Comparison of ENCODE assay signal across 1 cellular context in the genomic region with DNA sequence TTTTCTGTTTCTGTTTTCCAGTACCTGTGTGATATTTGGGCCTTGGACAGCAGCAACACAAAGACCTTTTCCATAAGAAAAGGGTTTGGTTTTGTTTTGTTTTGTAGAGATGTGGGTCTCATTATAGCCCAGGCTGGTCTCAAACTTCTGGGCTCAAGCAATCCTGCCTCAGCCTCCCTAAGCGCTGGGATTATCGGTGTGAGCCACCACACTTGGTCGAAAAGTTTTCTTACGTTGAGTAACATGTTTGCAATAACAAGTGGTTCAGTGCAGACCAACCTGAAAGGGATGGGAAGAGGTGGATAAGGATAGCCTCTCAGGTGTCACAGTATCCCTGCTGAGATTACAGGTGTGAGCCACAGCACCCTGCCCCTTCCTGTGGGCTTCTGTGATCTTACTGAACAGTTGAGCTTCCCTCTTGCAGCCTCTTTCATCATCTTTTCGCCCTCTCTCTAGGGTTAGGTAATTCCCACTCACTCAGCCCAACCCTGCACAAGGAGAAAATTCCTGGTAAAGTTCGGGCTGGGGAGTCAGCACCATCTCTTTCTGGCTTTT.
TF ChIP-seq lines count a peak whose summit lies in the region.

No MANE protein-coding gene starts in this region.

TF ChIP-seq in WTC11, 78 proteins besides CTCF, POLR2A, EP300 and RAD21 (continued from another document):
- TF ChIP-seq, protein P1, sequence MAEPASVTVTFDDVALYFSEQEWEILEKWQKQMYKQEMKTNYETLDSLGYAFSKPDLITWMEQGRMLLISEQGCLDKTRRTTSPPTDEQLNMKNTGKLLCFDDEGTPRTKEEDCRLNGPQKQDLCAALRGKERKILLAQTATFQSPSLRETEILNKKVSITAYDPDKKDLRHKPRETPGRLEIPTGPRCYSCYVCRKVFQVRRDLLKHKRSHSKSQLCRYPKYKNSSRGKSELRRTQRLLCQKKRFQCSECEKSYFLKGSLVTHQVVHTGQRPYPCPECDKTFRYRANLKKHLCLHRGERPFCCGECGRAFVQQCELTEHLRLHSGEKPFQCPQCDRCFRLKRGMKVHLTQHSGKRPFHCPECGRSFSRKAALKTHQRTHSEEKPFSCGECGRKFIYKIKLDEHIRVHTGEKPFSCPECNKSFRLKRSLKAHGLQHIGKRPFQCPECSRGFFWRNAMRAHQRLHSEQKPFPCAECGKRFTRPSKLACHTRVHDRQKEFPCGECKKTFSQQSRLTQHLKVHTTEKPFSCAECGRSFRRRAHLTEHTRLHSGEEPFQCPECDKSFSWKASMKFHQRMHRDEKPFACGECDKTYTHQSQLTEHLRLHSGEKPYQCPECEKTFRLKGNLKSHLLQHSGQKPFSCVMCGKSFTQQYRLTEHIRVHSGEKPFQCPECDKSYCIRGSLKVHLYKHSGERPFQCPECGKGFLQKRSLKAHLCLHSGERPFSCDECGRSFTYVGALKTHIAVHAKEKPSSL (CRISPR knock-in tag; conservative IDR thresholded peaks at IDR 0.05) = no peak
- TF ChIP-seq, protein P2, sequence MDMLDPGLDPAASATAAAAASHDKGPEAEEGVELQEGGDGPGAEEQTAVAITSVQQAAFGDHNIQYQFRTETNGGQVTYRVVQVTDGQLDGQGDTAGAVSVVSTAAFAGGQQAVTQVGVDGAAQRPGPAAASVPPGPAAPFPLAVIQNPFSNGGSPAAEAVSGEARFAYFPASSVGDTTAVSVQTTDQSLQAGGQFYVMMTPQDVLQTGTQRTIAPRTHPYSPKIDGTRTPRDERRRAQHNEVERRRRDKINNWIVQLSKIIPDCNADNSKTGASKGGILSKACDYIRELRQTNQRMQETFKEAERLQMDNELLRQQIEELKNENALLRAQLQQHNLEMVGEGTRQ (CRISPR knock-in tag; IDR thresholded peaks at IDR 0.05) = no peak
- TF ChIP-seq PRRX2 (CRISPR knock-in tag; IDR thresholded peaks at IDR 0.05) (peak; percentile 8; the same call in 1 of the 2 replicates), ZNF423 (CRISPR knock-in tag; IDR thresholded peaks at IDR 0.05) (peak; percentile 82), ZNF396 (CRISPR knock-in tag; IDR thresholded peaks at IDR 0.05; ENCODE audit: borderline replicate concordance) (no peak), NR2C2 (CRISPR knock-in tag; IDR thresholded peaks at IDR 0.05) (no peak)
- TF ChIP-seq, protein P3, sequence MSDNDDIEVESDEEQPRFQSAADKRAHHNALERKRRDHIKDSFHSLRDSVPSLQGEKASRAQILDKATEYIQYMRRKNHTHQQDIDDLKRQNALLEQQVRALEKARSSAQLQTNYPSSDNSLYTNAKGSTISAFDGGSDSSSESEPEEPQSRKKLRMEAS (CRISPR knock-in tag; IDR thresholded peaks at IDR 0.05) = peak; percentile 42; the same call in 1 of the 2 replicates
